Comparison of ENCODE assay signal across 16 cellular contexts in the genomic region with DNA sequence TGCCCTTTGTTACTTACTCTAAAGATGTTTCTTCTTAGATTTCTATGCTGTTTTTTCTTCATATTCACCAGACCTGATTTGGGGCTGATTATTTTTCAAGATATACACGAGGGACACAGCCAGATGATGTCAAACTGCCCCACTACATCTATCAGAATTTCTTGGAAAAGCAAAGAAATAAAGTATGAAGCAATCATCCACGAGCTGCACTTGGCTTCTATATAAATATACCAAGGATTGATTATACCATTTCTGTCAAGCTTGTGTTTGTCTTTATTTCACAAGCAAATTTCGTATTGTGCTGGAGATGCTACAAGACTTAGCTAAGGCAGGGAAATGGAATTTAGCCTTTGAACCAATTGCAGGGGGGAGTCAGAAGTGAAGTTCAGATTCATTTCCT.
A peak's percentile ranks its signal among the peaks of the same experiment; 100 is the strongest.
DNase-seq lines count a peak whose midpoint lies in the region; ATAC-seq and TF ChIP-seq lines count a peak whose summit lies in the region.
"Had no signal": no experiment of that assay in that cellular context is flagged by ENCODE, and none has a peak within 500 bp of the region (broad histone marks: within the 10 kb centered on the region; RNA-seq: fewer than 3 reads in every experiment).

No MANE protein-coding gene starts in this region.

- H3K4me1 Mint-ChIP-seq in natural killer cell, result peaks cover under 1 to 3% of the 10 kb centered on the region in 2 donors

- no peak overlapping the region for H2BK120ac ChIP-seq in mesenchymal stem cell (ENCODE audit: low read depth, low read length)

- H2BK5ac ChIP-seq in mesenchymal stem cell (ENCODE audit: low read depth, low read length, poor library complexity, severe bottlenecking), result no peak overlapping the region

- no peak overlapping the region for H3K23ac ChIP-seq in mesenchymal stem cell (ENCODE audit: low read length in 2 of 2)

- peak overlapping the region; percentile 4 for H3K9ac ChIP-seq in mesenchymal stem cell (ENCODE audit: low read length)
- H3K9ac ChIP-seq: BLaER1 had no signal

- intact Hi-C loops in right cardiac atrium (cut with DNase I), result no loop called here
- intact Hi-C loops in left ventricle myocardium superior (cut with micrococcal nuclease), result no loop called here
- intact Hi-C loops in tibial artery (cut with DNase I; ENCODE audit: low total_unique reads), result no loop called here
- intact Hi-C loops in natural killer cell (cut with micrococcal nuclease), result no loop called here

- no peak overlapping the region for H4K8ac ChIP-seq in mesenchymal stem cell (ENCODE audit: low read length)

- H3K27ac Mint-ChIP-seq in natural killer cell, result no peak overlapping the region
- H3K27ac Mint-ChIP-seq: CD4-positive, CD25-positive, alpha-beta regulatory T cell; HFFc6 had no signal

- H2AK5ac ChIP-seq in mesenchymal stem cell (ENCODE audit: low read length, severe bottlenecking), result no peak overlapping the region

- H3K4me3 ChIP-seq in right cardiac atrium (ENCODE audit: low read length), result no peak overlapping the region
- H3K4me3 ChIP-seq in fibroblast of mammary gland (ENCODE audit: control insufficient read depth, low read depth, low read length), result no peak overlapping the region
- H3K4me3 ChIP-seq in mesenchymal stem cell (ENCODE audit: insufficient read depth in 1 of 2, low read depth in 1 of 2, low read length in 2 of 2), result no peak overlapping the region
- no peak overlapping the region for H3K4me3 ChIP-seq in tibial artery
- H3K4me3 ChIP-seq: BLaER1 had no signal

- H3K4me3 Mint-ChIP-seq in natural killer cell, result no peak overlapping the region
- H3K4me3 Mint-ChIP-seq: CD4-positive, CD25-positive, alpha-beta regulatory T cell; HFFc6 had no signal

- H3K79me1 ChIP-seq in mesenchymal stem cell (replicated peaks; ENCODE audit: low read length, poor library complexity, severe bottlenecking), result no peaks in the 10 kb centered on the region

- H2BK12ac ChIP-seq in mesenchymal stem cell (ENCODE audit: low read length in 2 of 2), result no peak overlapping the region

- H3K27me3 Mint-ChIP-seq in natural killer cell (ENCODE audit: low read depth in 2 of 2), result peaks cover 3 to 26% of the 10 kb centered on the region in 2 donors
- H3K27me3 Mint-ChIP-seq: CD4-positive, CD25-positive, alpha-beta regulatory T cell had no signal

- ATAC-seq in right cardiac atrium (no peak), left ventricle myocardium superior (no peak), natural killer cell (no peak)

- TF ChIP-seq CTCF in fibroblast of mammary gland (conservative IDR thresholded peaks at IDR 0.05; ENCODE audit: control insufficient read depth, insufficient read depth, low read depth, low read length) (no peak), tibial artery (IDR thresholded peaks at IDR 0.05) (no peak), natural killer cell (IDR thresholded peaks at IDR 0.05) (no peak)

- H3K4ac ChIP-seq in mesenchymal stem cell (ENCODE audit: low read depth in 1 of 2, low read length in 2 of 2), result no peak overlapping the region

- H3K9me3 Mint-ChIP-seq in natural killer cell, result no peaks in the 10 kb centered on the region
- H3K9me3 Mint-ChIP-seq: HFFc6 had no signal

- H3K4me1 ChIP-seq in right cardiac atrium (ENCODE audit: control insufficient read depth, insufficient read depth, low read length) (no peaks in the 10 kb centered on the region), mesenchymal stem cell (ENCODE audit: control insufficient read depth, insufficient read depth, low read depth, low read length) (no peaks in the 10 kb centered on the region), tibial artery (peaks cover 0 to 40% (median 10%) of the 10 kb centered on the region in 4 donors)
- H3K4me1 ChIP-seq: BLaER1 had no signal

- no peak overlapping the region for H3K14ac ChIP-seq in mesenchymal stem cell (ENCODE audit: low read length in 2 of 2)

- H3K9me3 ChIP-seq in right cardiac atrium (ENCODE audit: control insufficient read depth, low read length) (no peaks in the 10 kb centered on the region), mesenchymal stem cell (ENCODE audit: control insufficient read depth, low read length) (no peaks in the 10 kb centered on the region), tibial artery (no peaks in the 10 kb centered on the region)
- H3K9me3 ChIP-seq: BLaER1 had no signal

- H4K91ac ChIP-seq in mesenchymal stem cell (ENCODE audit: low read length), result no peak overlapping the region

- H3K27ac ChIP-seq in right cardiac atrium (ENCODE audit: low read length) (peak overlapping the region; percentile 58), mesenchymal stem cell (ENCODE audit: low read length, poor library complexity, severe bottlenecking) (no peak overlapping the region), tibial artery (peak overlapping the region; percentile 44 to 55)
- H3K27ac ChIP-seq: BLaER1, HL-60 had no signal

- no peak overlapping the region for H2AFZ ChIP-seq in mesenchymal stem cell (ENCODE audit: low read depth, low read length)

- H3K36me3 Mint-ChIP-seq in natural killer cell, result no peaks in the 10 kb centered on the region
- H3K36me3 Mint-ChIP-seq: CD4-positive, CD25-positive, alpha-beta regulatory T cell had no signal

- WGBS in right cardiac atrium, result 55% methylated on average over 3 of the region's 3 CpGs
- WGBS in mesenchymal stem cell, result 77% methylated on average over 2 of the region's 3 CpGs

- H3K18ac ChIP-seq in mesenchymal stem cell (ENCODE audit: low read depth in 1 of 2, low read length in 2 of 2), result no peak overlapping the region

- no peak overlapping the region for H3K4me2 ChIP-seq in mesenchymal stem cell (ENCODE audit: low read length, poor library complexity, severe bottlenecking)
- H3K4me2 ChIP-seq: BLaER1 had no signal

- H2BK15ac ChIP-seq in mesenchymal stem cell (ENCODE audit: low read depth, poor library complexity, severe bottlenecking), result no peak overlapping the region

- H3K36me3 ChIP-seq in mesenchymal stem cell (ENCODE audit: control insufficient read depth in 1 of 2, insufficient read depth in 2 of 2, low read depth in 1 of 2, low read length in 2 of 2) (no peaks in the 10 kb centered on the region), tibial artery (no peaks in the 10 kb centered on the region)
- H3K36me3 ChIP-seq: BLaER1 had no signal

- DNase-seq in right cardiac atrium (no peak), left ventricle myocardium superior (no peak), fibroblast of mammary gland (ENCODE audit: low read depth) (peak; percentile 12), mesenchymal stem cell (no peak), tibial artery (no peak), NCI-H446 (lab: John Stamatoyannopoulos, UW) (no peak), natural killer cell (no peak)
- DNase-seq in activated T-cell treated with anti-CD3 and anti-CD28 coated beads, Interleukin-2, amount 50 U/mL, for 1 hour, result no peak
- DNase-seq: 8988T; AML-193; CD4-positive, CD25-positive, alpha-beta regulatory T cell; DMS 273 treated with DMSO at 0.1 percent for 48 hours; HCEC 1CT; HFFc6 had no signal

- no peaks in the 10 kb centered on the region for H3K27me3 ChIP-seq in right cardiac atrium (ENCODE audit: control insufficient read depth, insufficient read depth)
- no peaks in the 10 kb centered on the region for H3K27me3 ChIP-seq in mesenchymal stem cell (ENCODE audit: control insufficient read depth in 1 of 2, insufficient read depth in 1 of 2, low read length in 2 of 2)
- H3K27me3 ChIP-seq in tibial artery, result no peaks in the 10 kb centered on the region
- H3K27me3 ChIP-seq: BLaER1 had no signal
